ENCODE assay signal across 23 cellular contexts in genomic region chr5:35101016-35101415, GRCh38.
"Had no signal": no experiment of that assay in that cellular context is flagged by ENCODE, and none has a peak within 500 bp of the region (broad histone marks: within the 10 kb centered on the region; RNA-seq: fewer than 3 reads in every experiment).

No MANE protein-coding gene starts in this region.

- H3K27ac ChIP-seq: colonic mucosa, coronary artery, dorsolateral prefrontal cortex, epithelial cell of prostate, esophagus muscularis mucosa, esophagus squamous epithelium, foreskin keratinocyte, gastrocnemius medialis, gastroesophageal sphincter, heart left ventricle, heart right ventricle had no signal

- H3K9me3 ChIP-seq: colonic mucosa, esophagus muscularis mucosa, esophagus squamous epithelium, gastrocnemius medialis, gastroesophageal sphincter, heart left ventricle, heart right ventricle had no signal

- DNase-seq: colonic mucosa; cortex of kidney; dermis blood vessel endothelial cell; dorsolateral prefrontal cortex; effector CD4-positive, alpha-beta T cell; effector CD8-positive, alpha-beta T cell; effector memory CD4-positive, alpha-beta T cell; effector memory CD8-positive, alpha-beta T cell; endodermal cell; erythroblast; esophagus squamous epithelium; foreskin fibroblast; foreskin keratinocyte; foreskin melanocyte; gastrocnemius medialis; glutamatergic neuron; head of caudate nucleus; heart left ventricle; heart right ventricle had no signal

- H3K4me1 ChIP-seq: colonic mucosa, esophagus muscularis mucosa, esophagus squamous epithelium, foreskin keratinocyte, gastrocnemius medialis, gastroesophageal sphincter, heart left ventricle, heart right ventricle had no signal

- H3K36me3 ChIP-seq: colonic mucosa, esophagus muscularis mucosa, esophagus squamous epithelium, gastrocnemius medialis, gastroesophageal sphincter, heart left ventricle, heart right ventricle had no signal

- H3K4me3 ChIP-seq: colonic mucosa, coronary artery, dorsolateral prefrontal cortex, esophagus muscularis mucosa, esophagus squamous epithelium, gastrocnemius medialis, gastroesophageal sphincter, heart left ventricle, heart right ventricle had no signal
